In genomic region chrX:133593531-133593930, GRCh38 we compare ENCODE assay signal across 21 cellular contexts.
"Had no signal": no experiment of that assay in that cellular context is flagged by ENCODE, and none has a peak within 500 bp of the region (broad histone marks: within the 10 kb centered on the region; RNA-seq: fewer than 3 reads in every experiment).

No MANE protein-coding gene starts in this region.

- H3K4me3 Mint-ChIP-seq: IgD-negative memory B cell had no signal

- H3K27ac Mint-ChIP-seq: IgD-negative memory B cell had no signal

- H3K27ac ChIP-seq: HL-60, KMS-11, RWPE1 had no signal

- ATAC-seq: K562, SK-N-SH treated with all-trans-retinoic acid at 6 μM for 48 hours had no signal

- DNase-seq: Kasumi-1, MM.1S, NCI-H1092 treated with DMSO at 0.1 percent for 48 hours, NCI-H1436, NCI-H187, NCI-H2029, NCI-H2081 treated with DMSO at 0.1 percent for 48 hours, NCI-H2171, NCI-H226, NCI-H446, NCI-H510A, NCI-H524 treated with DMSO at 0.1 percent for 48 hours, NCI-H69, NCI-H774, SHP77 had no signal

- H3K4me1 Mint-ChIP-seq: IgD-negative memory B cell had no signal

- H3K36me3 Mint-ChIP-seq: IgD-negative memory B cell had no signal

- H3K4me3 ChIP-seq: K562 had no signal
